8 cellular contexts compared by ENCODE assay signal in genomic region chr17:48791128-48792032, GRCh38. TPM values are rescaled to one million over a fixed set of nuclear protein-coding genes. Genes with fewer than 3 reads are reported as not detected.
A peak's percentile ranks its signal among the peaks of the same experiment; 100 is the strongest.
DNase-seq lines count a peak whose midpoint lies in the region; ATAC-seq and TF ChIP-seq lines count a peak whose summit lies in the region.

No MANE protein-coding gene starts in this region.

- no peak for TF ChIP-seq EP300 in upper lobe of left lung (IDR thresholded peaks at IDR 0.05)

- DNase-seq in BJ (ENCODE audit: low read depth) (peak; percentile 35), NCI-H1092 (lab: John Stamatoyannopoulos, UW) (peak; percentile 57), UCSD-AML1 (lab: John Stamatoyannopoulos, UW; ENCODE audit: unreplicated experiment) (peak; percentile 68), epithelial cell of prostate (ENCODE audit: low read depth, low spot score) (peak; percentile 52), middle frontal gyrus (ENCODE audit: extremely low spot score, low spot score) (peak; percentile 24), upper lobe of left lung (peak in 1 of 2 donors; percentile 72)

- POLR2A ChIA-PET in BJ (lab: Charles Lee) = interaction anchor here (0.5 to 0.6 kb wide), 2 partner anchors 73 to 90 kb away, joined by 13 to 14 read pairs; no protein-coding TSS in a partner anchor

- TF ChIP-seq CTCF in BJ (IDR thresholded peaks at IDR 0.05; ENCODE audit: insufficient read depth, low read depth, low read length) (peak; percentile 89), GM12874 (IDR thresholded peaks at IDR 0.05; ENCODE audit: insufficient read depth, low read depth, low read length) (peak; percentile 45; the same call in 1 of the 2 replicates), upper lobe of left lung (IDR thresholded peaks at IDR 0.05) (peak; percentile 48 to 76 (median 62))

- peak; percentile 75 to 86 for ATAC-seq in upper lobe of left lung (ENCODE audit: low FRiP score in 2 of 2)
- no peak for ATAC-seq in GM21423 (IDR thresholded peaks at IDR 0.05; ENCODE audit: unreplicated experiment)

- H3K4me1 ChIP-seq in upper lobe of left lung = peaks cover 0 to 8% (median 1%) of the 10 kb centered on the region in 4 donors

- H3K27me3 ChIP-seq in BJ (ENCODE audit: control insufficient read depth, insufficient read depth, low read length) (peaks cover 13% of the 10 kb centered on the region), upper lobe of left lung (no peaks in the 10 kb centered on the region)

- H3K27ac ChIP-seq in epithelial cell of prostate (no peak overlapping the region), upper lobe of left lung (no peak overlapping the region)

- H3K9me3 ChIP-seq in upper lobe of left lung = no peaks in the 10 kb centered on the region

- H3K4me3 ChIP-seq in BJ (ENCODE audit: low read depth, low read length) (no peak overlapping the region), upper lobe of left lung (no peak overlapping the region)

- no peak for TF ChIP-seq POLR2A in upper lobe of left lung (IDR thresholded peaks at IDR 0.05)

- 42 to 49% methylated on average over 8 to 14 of the region's 14 CpGs for WGBS in upper lobe of left lung, 2 donors

- H3K36me3 ChIP-seq in BJ (ENCODE audit: control insufficient read depth, insufficient read depth, low read length) (no peaks in the 10 kb centered on the region), upper lobe of left lung (no peaks in the 10 kb centered on the region)

- CTCF ChIA-PET in BJ (lab: Yijun Ruan, JAX) = interaction anchor here (0.6 to 7.1 kb wide), 24 partner anchors 9 to 123 kb away, joined by 3 to 152 read pairs (median 5); partner anchors contain the start of genes HOXB13, PRAC1 and PRAC2

RNA-seq across cellular contexts. Expression of gene TTLL6, which starts 25.6 kb away (rescaled TPM):
- polyA plus RNA-seq in BJ (2011; rRNA removed) = 0.02 TPM in 1 of 2 replicates, not detected in the other
- not detected in 2 replicates for polyA minus RNA-seq in BJ (2011; rRNA and poly(A)+ RNA removed)
- total RNA-seq in upper lobe of left lung = 10 to 100 TPM in 1 of 6 donors, 1 to 10 TPM in 4, under 1 TPM in 1; 0.69 to 12.1 (median 1.5) TPM

RNA-seq across cellular contexts. Expression of gene CALCOCO2, which starts 39.5 kb away (rescaled TPM):
- 108 and 137 TPM in 2 replicates for polyA plus RNA-seq in BJ (2011; rRNA removed)
- 70.6 and 73.6 TPM in 2 replicates for polyA minus RNA-seq in BJ (2011; rRNA and poly(A)+ RNA removed)
- total RNA-seq in upper lobe of left lung = 100 to 1,000 TPM; 123 to 330 (median 180) TPM
